Comparison of ENCODE assay signal across 16 cellular contexts in genomic region chr3:9473496-9473895, GRCh38.
DNase-seq lines count a peak whose midpoint lies in the region; ATAC-seq and TF ChIP-seq lines count a peak whose summit lies in the region.
"Had no signal": no experiment of that assay in that cellular context is flagged by ENCODE, and none has a peak within 500 bp of the region (broad histone marks: within the 10 kb centered on the region; RNA-seq: fewer than 3 reads in every experiment).

No MANE protein-coding gene starts in this region.

- CTCF ChIA-PET in SK-N-SH (lab: Yijun Ruan, JAX) = interaction anchor here (0.7 to 1.6 kb wide), 2 partner anchors 30 to 506 kb away, joined by 3 to 8 read pairs; no protein-coding TSS in a partner anchor
- CTCF ChIA-PET in activated CD8-positive, alpha-beta T cell treated with anti-CD3 and anti-CD28 coated beads, Interleukin-2, amount 10 ng/mL, durations not matched to agents 7 days and 5 days (lab: Charles Lee) = interaction anchor here (1.1 to 1.7 kb wide), 3 partner anchors 30 to 120 kb away, joined by 3 to 5 read pairs (median 4); no protein-coding TSS in a partner anchor

- DNase-seq in SK-N-SH (no peak), AG10803 (ENCODE audit: low read depth) (peak; percentile 4), nephron progenitor cell (no peak), Peyer's patch (no peak)
- no peak for DNase-seq in activated CD8-positive, alpha-beta T cell treated with anti-CD3 and anti-CD28 coated beads, Interleukin-2, amount 10 ng/mL, durations not matched to agents 7 days and 5 days
- DNase-seq: AML-193; Calu3; CD4-positive, CD25-positive, alpha-beta regulatory T cell; DMS 273 treated with DMSO at 0.1 percent for 48 hours had no signal

- no peak for TF ChIP-seq POLR2A in Peyer's patch (IDR thresholded peaks at IDR 0.05)

- TF ChIP-seq RAD21 in SK-N-SH (IDR thresholded peaks at IDR 0.05; ENCODE audit: low read length) = no peak

- no peaks in the 10 kb centered on the region for H3K27me3 Mint-ChIP-seq in activated T-helper 17 cell treated with anti-CD3 and anti-CD28 coated beads, Interleukin-2, amount 50 U/mL, for 72 hours
- H3K27me3 Mint-ChIP-seq in nephron progenitor cell (ENCODE audit: low read depth, poor library complexity) = no peaks in the 10 kb centered on the region
- H3K27me3 Mint-ChIP-seq in activated CD8-positive, alpha-beta T cell treated with anti-CD3 and anti-CD28 coated beads, Interleukin-2, amount 10 ng/mL, durations not matched to agents 7 days and 5 days (ENCODE audit: low read depth) = no peaks in the 10 kb centered on the region
- H3K27me3 Mint-ChIP-seq: CD4-positive, CD25-positive, alpha-beta regulatory T cell had no signal

- H3K36me3 ChIP-seq in SK-N-SH (replicated peaks in 1 of 2; ENCODE audit: control insufficient read depth in 1 of 2, insufficient read depth in 2 of 2, low read length in 1 of 2) (peaks cover 89 to 91% of the 10 kb centered on the region in 2 experiments), Peyer's patch (peaks cover 0 to 96% (median 3%) of the 10 kb centered on the region in 3 donors)

- H3K4me1 Mint-ChIP-seq in activated T-helper 17 cell treated with anti-CD3 and anti-CD28 coated beads, Interleukin-2, amount 50 U/mL, for 72 hours = peaks cover 11% of the 10 kb centered on the region
- H3K4me1 Mint-ChIP-seq in nephron progenitor cell = peaks cover 17% of the 10 kb centered on the region
- H3K4me1 Mint-ChIP-seq in activated CD8-positive, alpha-beta T cell treated with anti-CD3 and anti-CD28 coated beads, Interleukin-2, amount 10 ng/mL, durations not matched to agents 7 days and 5 days (ENCODE audit: low read depth) = peaks cover 6% of the 10 kb centered on the region

- peaks cover 99% of the 10 kb centered on the region for H3K36me3 Mint-ChIP-seq in activated T-helper 17 cell treated with anti-CD3 and anti-CD28 coated beads, Interleukin-2, amount 50 U/mL, for 72 hours (ENCODE audit: low read depth)
- peaks cover 85% of the 10 kb centered on the region for H3K36me3 Mint-ChIP-seq in nephron progenitor cell (ENCODE audit: low read depth)
- H3K36me3 Mint-ChIP-seq in activated CD8-positive, alpha-beta T cell treated with anti-CD3 and anti-CD28 coated beads, Interleukin-2, amount 10 ng/mL, durations not matched to agents 7 days and 5 days (ENCODE audit: low read depth) = peaks cover 77% of the 10 kb centered on the region

- no peak overlapping the region for H3K4me3 Mint-ChIP-seq in activated T-helper 17 cell treated with anti-CD3 and anti-CD28 coated beads, Interleukin-2, amount 50 U/mL, for 72 hours
- H3K4me3 Mint-ChIP-seq in nephron progenitor cell = no peak overlapping the region
- no peak overlapping the region for H3K4me3 Mint-ChIP-seq in activated CD8-positive, alpha-beta T cell treated with anti-CD3 and anti-CD28 coated beads, Interleukin-2, amount 10 ng/mL, durations not matched to agents 7 days and 5 days
- H3K4me3 Mint-ChIP-seq: CD4-positive, CD25-positive, alpha-beta regulatory T cell had no signal

- no peak overlapping the region for H3K9ac ChIP-seq in SK-N-SH
- H3K9ac ChIP-seq: BLaER1 treated with 17β-estradiol and CSF1 and Interleukin-3, amounts not matched to agents 10 nM and 100 nM had no signal

- H3K9me3 ChIP-seq in SK-N-SH (no peaks in the 10 kb centered on the region), Peyer's patch (no peaks in the 10 kb centered on the region)
- H3K9me3 ChIP-seq: BLaER1 treated with 17β-estradiol and CSF1 and Interleukin-3, amounts not matched to agents 10 nM and 100 nM had no signal

- H3K27me3 ChIP-seq in SK-N-SH (ENCODE audit: insufficient read depth) (no peaks in the 10 kb centered on the region), Peyer's patch (no peaks in the 10 kb centered on the region)
- H3K27me3 ChIP-seq: BLaER1 treated with 17β-estradiol and CSF1 and Interleukin-3, amounts not matched to agents 10 nM and 100 nM had no signal

- peaks cover 11% of the 10 kb centered on the region for H3F3A ChIP-seq in SK-N-SH (replicated peaks; ENCODE audit: insufficient read depth)

- no peak for ATAC-seq in SK-N-SH treated with all-trans-retinoic acid at 6 μM for 48 hours
- ATAC-seq in activated T-helper 17 cell treated with anti-CD3 and anti-CD28 coated beads, Interleukin-2, amount 50 U/mL, for 72 hours (replicated peaks) = no peak
- ATAC-seq in activated CD8-positive, alpha-beta T cell treated with anti-CD3 and anti-CD28 coated beads, Interleukin-2, amount 10 ng/mL, durations not matched to agents 7 days and 5 days = no peak
- ATAC-seq: GM12878, HCT116, HepG2 had no signal

- H3K27ac Mint-ChIP-seq in activated T-helper 17 cell treated with anti-CD3 and anti-CD28 coated beads, Interleukin-2, amount 50 U/mL, for 72 hours = peak overlapping the region; percentile 32
- peak overlapping the region; percentile 31 for H3K27ac Mint-ChIP-seq in nephron progenitor cell
- no peak overlapping the region for H3K27ac Mint-ChIP-seq in activated CD8-positive, alpha-beta T cell treated with anti-CD3 and anti-CD28 coated beads, Interleukin-2, amount 10 ng/mL, durations not matched to agents 7 days and 5 days

- H3K4me3 ChIP-seq in SK-N-SH (ENCODE audit: low read depth in 2 of 2, low read length in 1 of 2) (no peak overlapping the region), AG10803 (ENCODE audit: low read length) (no peak overlapping the region), Peyer's patch (no peak overlapping the region)
- H3K4me3 ChIP-seq: BLaER1 treated with 17β-estradiol and CSF1 and Interleukin-3, amounts not matched to agents 10 nM and 100 nM; GM12878 had no signal

- H3K4me1 ChIP-seq in SK-N-SH (ENCODE audit: control insufficient read depth in 1 of 2, insufficient read depth in 2 of 2, low read depth in 1 of 2, low read length in 1 of 2) = no peaks in the 10 kb centered on the region
- no peaks in the 10 kb centered on the region for H3K4me1 ChIP-seq in Peyer's patch
- H3K4me1 ChIP-seq: BLaER1 treated with 17β-estradiol and CSF1 and Interleukin-3, amounts not matched to agents 10 nM and 100 nM had no signal

- TF ChIP-seq CTCF in SK-N-SH (IDR thresholded peaks at IDR 0.05) = no peak
- no peak for TF ChIP-seq CTCF in AG10803 (conservative IDR thresholded peaks at IDR 0.05; ENCODE audit: low read length)
- TF ChIP-seq CTCF in nephron progenitor cell (IDR thresholded peaks at IDR 0.05) = no peak
- TF ChIP-seq CTCF in Peyer's patch (IDR thresholded peaks at IDR 0.05) = no peak

- POLR2A ChIA-PET in SK-N-SH (lab: Yijun Ruan, JAX) = no interaction called here
- POLR2A ChIA-PET in activated CD8-positive, alpha-beta T cell treated with anti-CD3 and anti-CD28 coated beads, Interleukin-2, amount 10 ng/mL, durations not matched to agents 7 days and 5 days (lab: Charles Lee) = no interaction called here

- H3K9me3 Mint-ChIP-seq in activated T-helper 17 cell treated with anti-CD3 and anti-CD28 coated beads, Interleukin-2, amount 50 U/mL, for 72 hours = no peaks in the 10 kb centered on the region
- H3K9me3 Mint-ChIP-seq in nephron progenitor cell = no peaks in the 10 kb centered on the region
- no peaks in the 10 kb centered on the region for H3K9me3 Mint-ChIP-seq in activated CD8-positive, alpha-beta T cell treated with anti-CD3 and anti-CD28 coated beads, Interleukin-2, amount 10 ng/mL, durations not matched to agents 7 days and 5 days (ENCODE audit: insufficient read depth)
- H3K9me3 Mint-ChIP-seq: CD4-positive, CD25-positive, alpha-beta regulatory T cell had no signal

- H3K27ac ChIP-seq in SK-N-SH (ENCODE audit: low read depth in 2 of 2, low read length in 1 of 2) (no peak overlapping the region), Peyer's patch (no peak overlapping the region)
- H3K27ac ChIP-seq: 22Rv1; BLaER1 treated with 17β-estradiol and CSF1 and Interleukin-3, amounts not matched to agents 10 nM and 100 nM had no signal

- H2AFZ ChIP-seq in SK-N-SH (ENCODE audit: low read depth) = no peak overlapping the region

- no peaks in the 10 kb centered on the region for H3K9me2 ChIP-seq in SK-N-SH

- H3K4me2 ChIP-seq in SK-N-SH = no peak overlapping the region
- H3K4me2 ChIP-seq: BLaER1 treated with 17β-estradiol and CSF1 and Interleukin-3, amounts not matched to agents 10 nM and 100 nM had no signal

- TF ChIP-seq EP300 in SK-N-SH (IDR thresholded peaks at IDR 0.05; ENCODE audit: borderline replicate concordance in 1 of 2, low read depth in 1 of 2, low read length in 1 of 2) = no peak

- H4K20me1 ChIP-seq in SK-N-SH (ENCODE audit: insufficient read depth) = peaks cover 26% of the 10 kb centered on the region; the same call in 1 of the 2 replicates

- peaks cover 50% of the 10 kb centered on the region; the same call in 1 of the 2 replicates for H3K79me2 ChIP-seq in SK-N-SH (ENCODE audit: insufficient read depth)

TF ChIP-seq in SK-N-SH, 30 proteins besides CTCF, POLR2A, EP300 and RAD21:
- TF ChIP-seq TCF12 (IDR thresholded peaks at IDR 0.05) (peak; percentile 31; the same call in 1 of the 2 replicates), NFIC (IDR thresholded peaks at IDR 0.05; ENCODE audit: borderline replicate concordance) (no peak)
TF ChIP-seq in SK-N-SH: peak in this region for 1.

TF ChIP-seq in SK-N-SH treated with all-trans-retinoic acid at 6 μM for 48 hours, 23 proteins besides CTCF, POLR2A, EP300 and RAD21 (continues in another document):
- no peak for TF ChIP-seq GLIS3 (CRISPR knock-in tag; IDR thresholded peaks at IDR 0.05)
- TF ChIP-seq, protein P1, sequence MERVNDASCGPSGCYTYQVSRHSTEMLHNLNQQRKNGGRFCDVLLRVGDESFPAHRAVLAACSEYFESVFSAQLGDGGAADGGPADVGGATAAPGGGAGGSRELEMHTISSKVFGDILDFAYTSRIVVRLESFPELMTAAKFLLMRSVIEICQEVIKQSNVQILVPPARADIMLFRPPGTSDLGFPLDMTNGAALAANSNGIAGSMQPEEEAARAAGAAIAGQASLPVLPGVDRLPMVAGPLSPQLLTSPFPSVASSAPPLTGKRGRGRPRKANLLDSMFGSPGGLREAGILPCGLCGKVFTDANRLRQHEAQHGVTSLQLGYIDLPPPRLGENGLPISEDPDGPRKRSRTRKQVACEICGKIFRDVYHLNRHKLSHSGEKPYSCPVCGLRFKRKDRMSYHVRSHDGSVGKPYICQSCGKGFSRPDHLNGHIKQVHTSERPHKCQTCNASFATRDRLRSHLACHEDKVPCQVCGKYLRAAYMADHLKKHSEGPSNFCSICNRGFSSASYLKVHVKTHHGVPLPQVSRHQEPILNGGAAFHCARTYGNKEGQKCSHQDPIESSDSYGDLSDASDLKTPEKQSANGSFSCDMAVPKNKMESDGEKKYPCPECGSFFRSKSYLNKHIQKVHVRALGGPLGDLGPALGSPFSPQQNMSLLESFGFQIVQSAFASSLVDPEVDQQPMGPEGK (CRISPR knock-in tag; IDR thresholded peaks at IDR 0.05; ENCODE audit: borderline replicate concordance) = no peak
- TF ChIP-seq TOX (CRISPR knock-in tag; IDR thresholded peaks at IDR 0.05; ENCODE audit: borderline replicate concordance) = no peak
- no peak for TF ChIP-seq ARNTL (CRISPR knock-in tag; IDR thresholded peaks at IDR 0.05; ENCODE audit: borderline replicate concordance, low read depth)
- no peak for TF ChIP-seq TCF4 (CRISPR knock-in tag; IDR thresholded peaks at IDR 0.05; ENCODE audit: borderline replicate concordance)
- no peak for TF ChIP-seq ZFP3 (CRISPR knock-in tag; IDR thresholded peaks at IDR 0.05)
